Comparison of ENCODE assay signal across 17 cellular contexts in the genomic region with DNA sequence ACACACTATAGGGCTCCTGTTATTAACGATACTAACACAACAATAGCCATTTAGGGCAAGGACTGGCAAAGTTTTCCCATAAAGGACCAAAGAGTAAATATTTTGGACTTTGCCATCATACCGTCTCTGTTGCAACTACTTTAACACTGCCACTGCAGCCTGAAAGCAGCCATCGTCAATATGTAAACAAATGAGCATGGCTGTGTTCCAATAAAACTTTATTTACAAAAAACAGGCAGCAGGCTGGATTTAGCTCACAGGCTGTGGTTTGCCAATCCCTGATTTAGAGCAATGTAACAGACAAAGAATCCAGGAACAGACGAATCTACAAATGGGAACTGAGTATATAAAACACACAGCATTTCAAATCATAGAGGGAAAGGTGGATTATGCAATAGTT.
"Had no signal": no experiment of that assay in that cellular context is flagged by ENCODE, and none has a peak within 500 bp of the region (broad histone marks: within the 10 kb centered on the region; RNA-seq: fewer than 3 reads in every experiment).

No MANE protein-coding gene starts in this region.

- DNase-seq: activated CD4-positive, alpha-beta T cell treated with anti-CD3 and anti-CD28 coated beads for 36 hours; activated CD4-positive, alpha-beta T cell treated with anti-CD3 and anti-CD28 coated beads, Interleukin-2, amount 50 U/mL, for 48 hours; activated naive CD8-positive, alpha-beta T cell treated with anti-CD3 and anti-CD28 coated beads for 36 hours; amygdala; dermis blood vessel endothelial cell; effector memory CD4-positive, alpha-beta T cell; foreskin keratinocyte; hypothalamus; islet precursor cell; naive B cell; stimulated activated naive CD8-positive, alpha-beta T cell treated with anti-CD3 and anti-CD28 coated beads, Interleukin-15, amount 100 ng/mL, for 72 hours; transverse colon; uterus had no signal

- H3K4me3 ChIP-seq: cardiac muscle cell, skin epidermis, suprapubic skin, transverse colon, uterus had no signal

- H3K27me3 ChIP-seq: cardiac muscle cell, suprapubic skin, transverse colon, uterus had no signal

- H3K27ac ChIP-seq: cardiac muscle cell, foreskin keratinocyte, skin epidermis, suprapubic skin, transverse colon, uterus had no signal

- H3K36me3 ChIP-seq: cardiac muscle cell, suprapubic skin, transverse colon, uterus had no signal

- H3K9me3 ChIP-seq: suprapubic skin, transverse colon, uterus had no signal

- ATAC-seq: activated CD4-positive, alpha-beta T cell treated with anti-CD3 and anti-CD28 coated beads for 36 hours; foreskin keratinocyte; stimulated activated naive CD8-positive, alpha-beta T cell treated with anti-CD3 and anti-CD28 coated beads, Interleukin-15, amount 100 ng/mL, for 72 hours; WTC11 had no signal

- H3K4me1 ChIP-seq: foreskin keratinocyte, transverse colon, uterus had no signal
